Comparison of ENCODE assay signal across 21 cellular contexts in genomic region chr4:81355136-81355535, GRCh38.
"Had no signal": no experiment of that assay in that cellular context is flagged by ENCODE, and none has a peak within 500 bp of the region (broad histone marks: within the 10 kb centered on the region; RNA-seq: fewer than 3 reads in every experiment).

No MANE protein-coding gene starts in this region.

- FAIRE-seq: endothelial cell of umbilical vein, frontal cortex, islet of Langerhans, keratinocyte had no signal

- H3K27ac Mint-ChIP-seq: mesothelial cell of epicardium; naive thymus-derived CD4-positive, alpha-beta T cell had no signal

- H3K4me1 ChIP-seq: esophagus muscularis mucosa, foreskin keratinocyte, gastroesophageal sphincter, heart left ventricle, lower lobe of right lung had no signal

- H3K9me3 ChIP-seq: esophagus muscularis mucosa, gastroesophageal sphincter, heart left ventricle, left lung, lower lobe of right lung had no signal

- H3K27ac ChIP-seq: coronary artery, dorsolateral prefrontal cortex, esophagus muscularis mucosa, foreskin keratinocyte, gastroesophageal sphincter, heart left ventricle, left lung, lower lobe of right lung had no signal

- H3K4me3 Mint-ChIP-seq: mesothelial cell of epicardium; naive thymus-derived CD4-positive, alpha-beta T cell had no signal

- H3K4me3 ChIP-seq: coronary artery, dorsolateral prefrontal cortex, esophagus muscularis mucosa, gastroesophageal sphincter, heart left ventricle, left lung, lower lobe of right lung had no signal

- DNase-seq: dermis blood vessel endothelial cell; dorsolateral prefrontal cortex; effector CD4-positive, alpha-beta T cell; effector memory CD4-positive, alpha-beta T cell; foreskin keratinocyte; heart left ventricle; hippocampal formation; left cardiac atrium; left lung; left ventricle myocardium superior; lower lobe of right lung; mesenchymal stem cell; naive thymus-derived CD4-positive, alpha-beta T cell had no signal

- ATAC-seq: foreskin keratinocyte; gastroesophageal sphincter; heart left ventricle; left cardiac atrium; left lung; left ventricle myocardium superior; lower lobe of right lung; naive thymus-derived CD4-positive, alpha-beta T cell had no signal

- H3K27me3 ChIP-seq: esophagus muscularis mucosa, gastroesophageal sphincter, left lung had no signal

- H3K36me3 Mint-ChIP-seq: mesothelial cell of epicardium; naive thymus-derived CD4-positive, alpha-beta T cell had no signal

- H3K36me3 ChIP-seq: esophagus muscularis mucosa, gastroesophageal sphincter, heart left ventricle, left lung, lower lobe of right lung had no signal
